Comparison of ENCODE assay signal across 19 cellular contexts in genomic region chr2:128622371-128622770, GRCh38.
DNase-seq lines count a peak whose midpoint lies in the region; ATAC-seq, FAIRE-seq and TF ChIP-seq lines count a peak whose summit lies in the region.
"Had no signal": no experiment of that assay in that cellular context is flagged by ENCODE, and none has a peak within 500 bp of the region (broad histone marks: within the 10 kb centered on the region; RNA-seq: fewer than 3 reads in every experiment).

No MANE protein-coding gene starts in this region.

- 75 to 85% (median 84%) methylated on average over 7 of the region's 7 CpGs for WGBS in small intestine, 3 donors

- FAIRE-seq in bronchial epithelial cell (lab: Jason Lieb, UNC) (peak; percentile 55), small intestine (lab: Jason Lieb, UNC) (no peak)
- FAIRE-seq: H54 had no signal

- H3K4me1 ChIP-seq in lower lobe of right lung (no peaks in the 10 kb centered on the region), small intestine (ENCODE audit: control insufficient read depth in 2 of 2, insufficient read depth in 1 of 2, low read depth in 1 of 2, low read length in 1 of 2) (no peaks in the 10 kb centered on the region)
- H3K4me1 ChIP-seq: body of pancreas, colonic mucosa had no signal

- intact Hi-C loops in lower lobe of right lung (cut with DNase I): no loop called here

- H3K9me3 ChIP-seq in lower lobe of right lung: no peaks in the 10 kb centered on the region
- no peaks in the 10 kb centered on the region for H3K9me3 ChIP-seq in small intestine (ENCODE audit: control insufficient read depth, low read depth)
- H3K9me3 ChIP-seq: body of pancreas, colonic mucosa, tibial nerve had no signal

- H3K27ac ChIP-seq in lower lobe of right lung: no peak overlapping the region
- H3K27ac ChIP-seq in small intestine (ENCODE audit: low read depth in 1 of 2, low read length in 1 of 2): no peak overlapping the region
- H3K27ac ChIP-seq: body of pancreas, colonic mucosa, skin epidermis, tibial nerve had no signal

- peaks cover 2% of the 10 kb centered on the region for H3K27me3 ChIP-seq in bronchial epithelial cell (ENCODE audit: control insufficient read depth, insufficient read depth, low read length)
- no peaks in the 10 kb centered on the region for H3K27me3 ChIP-seq in lower lobe of right lung (ENCODE audit: low read depth)
- H3K27me3 ChIP-seq in small intestine (ENCODE audit: control insufficient read depth in 2 of 2, insufficient read depth in 2 of 2, low read length in 2 of 2): no peaks in the 10 kb centered on the region
- H3K27me3 ChIP-seq: body of pancreas, colonic mucosa, tibial nerve had no signal

- H3K4me3 ChIP-seq in bronchial epithelial cell (ENCODE audit: low read depth, low read length) (no peak overlapping the region), lower lobe of right lung (no peak overlapping the region), small intestine (ENCODE audit: low read depth in 1 of 2, low read length in 2 of 2) (no peak overlapping the region)
- H3K4me3 ChIP-seq: body of pancreas, colonic mucosa, skin epidermis, tibial nerve had no signal

- ATAC-seq in lower lobe of right lung: peak; percentile 68 to 69
- ATAC-seq in activated CD4-positive, CD25-positive, alpha-beta regulatory T cell treated with anti-CD3 and anti-CD28 coated beads, Interleukin-2, amount 50 U/mL, for 24 hours: no peak
- ATAC-seq: body of pancreas; naive thymus-derived CD8-positive, alpha-beta T cell had no signal

- TF ChIP-seq CTCF in bronchial epithelial cell (IDR thresholded peaks at IDR 0.05; ENCODE audit: insufficient read depth, low read length, severe bottlenecking) (no peak), lower lobe of right lung (IDR thresholded peaks at IDR 0.05) (no peak)

- H3K36me3 ChIP-seq in bronchial epithelial cell (ENCODE audit: control insufficient read depth, insufficient read depth, low read length) (no peaks in the 10 kb centered on the region), lower lobe of right lung (no peaks in the 10 kb centered on the region), small intestine (ENCODE audit: control insufficient read depth in 2 of 2, insufficient read depth in 2 of 2, low read length in 2 of 2) (no peaks in the 10 kb centered on the region)
- H3K36me3 ChIP-seq: colonic mucosa, tibial nerve had no signal

- DNase-seq in MV-4-11 (lab: John Stamatoyannopoulos, UW) (peak; percentile 90), bronchial epithelial cell (ENCODE audit: low read depth) (no peak), lower lobe of right lung (peak; percentile 72), small intestine (peak; percentile 4), DMS 273 (lab: John Stamatoyannopoulos, UW; ENCODE audit: unreplicated experiment) (no peak), dermis blood vessel endothelial cell (no peak)
- DNase-seq: activated CD4-positive, alpha-beta T cell treated with anti-CD3 and anti-CD28 coated beads for 48 hours; colonic mucosa; COR-L47; Karpas-422; mammary epithelial cell; NCI-H1105; stimulated activated CD4-positive, alpha-beta T cell treated with anti-CD3 and anti-CD28 coated beads, Interleukin-4, amount 100 ng/mL, for 1 hour had no signal

Comparison
In these comparisons a context has a peak if more than half of its experiments do, and no peak if none do; other contexts are left out.
1. DNase-seq: peak in MV-4-11 (single experiment), lower lobe of right lung (single experiment) and small intestine (single experiment); none in bronchial epithelial cell (single experiment), DMS 273 (single experiment) and dermis blood vessel endothelial cell (single experiment).
2. ATAC-seq: peak in lower lobe of right lung (2 of 2); none in activated CD4-positive, CD25-positive, alpha-beta regulatory T cell treated with anti-CD3 and anti-CD28 coated beads, Interleukin-2, amount 50 U/mL, for 24 hours (0 of 2).